In genomic region chr1:3874736-3875135, GRCh38 we compare ENCODE assay signal across 23 cellular contexts. TPM values are rescaled to one million over a fixed set of nuclear protein-coding genes. Genes with fewer than 3 reads are reported as not detected.
A peak's percentile ranks its signal among the peaks of the same experiment; 100 is the strongest.
DNase-seq lines count a peak whose midpoint lies in the region; ATAC-seq, FAIRE-seq and TF ChIP-seq lines count a peak whose summit lies in the region.
"Had no signal": no experiment of that assay in that cellular context is flagged by ENCODE, and none has a peak within 500 bp of the region (broad histone marks: within the 10 kb centered on the region; RNA-seq: fewer than 3 reads in every experiment).

No MANE protein-coding gene starts in this region.

- DNase-seq in HTR-8/SVneo (ENCODE audit: insufficient read length, low spot score) (no peak), chondrocyte (ENCODE audit: low spot score) (peak; percentile 27), sciatic nerve (ENCODE audit: low spot score) (peak; percentile 9), aorta (peak; percentile 4 to 62), HAP-1 (ENCODE audit: low spot score in 2 of 2) (no peak), DMS153 (lab: John Stamatoyannopoulos, UW) (no peak)
- DNase-seq: AML-193; Caco-2; Calu3; CD4-positive, alpha-beta T cell; CD8-positive, alpha-beta T cell; DMS79 treated with DMSO at 0.1 percent for 48 hours; GF-D8 had no signal

- TF ChIP-seq CTCF in chondrocyte (IDR thresholded peaks at IDR 0.05), result no peak

- FAIRE-seq in HTR-8/SVneo (lab: Jason Lieb, UNC), result peak; percentile 31
- FAIRE-seq: A549, D721Med, G401.6, GM12891, GM19239 had no signal

- H3K4me1 Mint-ChIP-seq in chondrocyte (ENCODE audit: low read depth), result no peaks in the 10 kb centered on the region
- H3K4me1 Mint-ChIP-seq: B cell had no signal

- H3K9me3 Mint-ChIP-seq in chondrocyte (ENCODE audit: low read depth), result peaks cover 10% of the 10 kb centered on the region
- H3K9me3 Mint-ChIP-seq: CD4-positive, alpha-beta T cell; CD8-positive, alpha-beta T cell had no signal

- H3K9me3 ChIP-seq in aorta (ENCODE audit: control insufficient read depth, low read length) (peaks cover 5% of the 10 kb centered on the region), HAP-1 (no peaks in the 10 kb centered on the region)
- H3K9me3 ChIP-seq: Caco-2 had no signal

- no peak overlapping the region for H3K27ac ChIP-seq in aorta (ENCODE audit: low read depth in 1 of 2, low read length in 2 of 2)
- H3K27ac ChIP-seq: 22Rv1; A549; BLaER1 treated with 17β-estradiol and CSF1 and Interleukin-3, amounts not matched to agents 10 nM and 100 nM; C4-2B had no signal

- 93 to 96% methylated on average over 23 of the region's 23 CpGs for WGBS in aorta, 2 donors

- H3K27ac Mint-ChIP-seq in chondrocyte (ENCODE audit: unreplicated experiment), result no peak overlapping the region
- H3K27ac Mint-ChIP-seq: B cell; CD4-positive, alpha-beta T cell; CD8-positive, alpha-beta T cell had no signal

- H3K36me3 ChIP-seq in aorta (ENCODE audit: control insufficient read depth in 1 of 2, insufficient read depth in 2 of 2, low read length in 1 of 2) (peaks cover 0 to 8% of the 10 kb centered on the region in 2 donors), HAP-1 (replicated peaks) (peaks cover 8% of the 10 kb centered on the region; the same call in 1 of the 2 replicates)

- H3K4me3 Mint-ChIP-seq in chondrocyte (ENCODE audit: unreplicated experiment), result no peak overlapping the region
- H3K4me3 Mint-ChIP-seq: B cell; CD4-positive, alpha-beta T cell; CD8-positive, alpha-beta T cell had no signal

- H3K27me3 ChIP-seq in aorta (ENCODE audit: control insufficient read depth in 1 of 2, insufficient read depth in 2 of 2, low read length in 1 of 2) (no peaks in the 10 kb centered on the region), HAP-1 (ENCODE audit: low read depth) (no peaks in the 10 kb centered on the region)
- H3K27me3 ChIP-seq: BLaER1 treated with 17β-estradiol and CSF1 and Interleukin-3, amounts not matched to agents 10 nM and 100 nM had no signal

- no peak for ATAC-seq in sciatic nerve
- no peak for ATAC-seq in aorta (ENCODE audit: low FRiP score)
- no peak for ATAC-seq in HG03469 (IDR thresholded peaks at IDR 0.05; ENCODE audit: unreplicated experiment)
- ATAC-seq: A549; CD8-positive, alpha-beta T cell had no signal

- peaks cover 28% of the 10 kb centered on the region for H3K36me3 Mint-ChIP-seq in chondrocyte (ENCODE audit: low read depth)

- H3K4me3 ChIP-seq in aorta (ENCODE audit: low read length in 2 of 2), result no peak overlapping the region
- no peak overlapping the region for H3K4me3 ChIP-seq in HAP-1
- H3K4me3 ChIP-seq: A549; BLaER1 treated with 17β-estradiol and CSF1 and Interleukin-3, amounts not matched to agents 10 nM and 100 nM had no signal

- in situ Hi-C loops in HAP-1 (cut with MboI; ENCODE audit: low sequenced_read_pairs), result no loop called here

- intact Hi-C loops in sciatic nerve (cut with DNase I), result no loop called here
- intact Hi-C loops in aorta (cut with DNase I), result no loop called here

- no peaks in the 10 kb centered on the region for H3K27me3 Mint-ChIP-seq in chondrocyte (ENCODE audit: low read depth)
- H3K27me3 Mint-ChIP-seq: B cell; CD4-positive, alpha-beta T cell had no signal

- H3K4me1 ChIP-seq in aorta (ENCODE audit: control insufficient read depth in 1 of 2, insufficient read depth in 2 of 2, low read length in 2 of 2) (no peaks in the 10 kb centered on the region), HAP-1 (no peaks in the 10 kb centered on the region)
- H3K4me1 ChIP-seq: A549, Caco-2 had no signal

RNA-seq across cellular contexts. Expression of gene DFFB, which starts 17.5 kb away (rescaled TPM):
- total RNA-seq in chondrocyte (5.8 to 8.2 TPM (median 7.3 TPM) in 3 replicates), sciatic nerve (9.3 TPM), aorta (10 to 100 TPM in 1 of 2 donors, 1 to 10 TPM in 1; 5.7 to 10.2 TPM)
- 1 to 10 TPM; 4.3 to 8.1 TPM for polyA plus RNA-seq in aorta

RNA-seq across cellular contexts. Expression of gene CEP104, which starts 17.7 kb away (rescaled TPM):
- 37.4 to 40.6 TPM (median 37.6 TPM) in 3 replicates for total RNA-seq in chondrocyte
- 53.9 TPM for total RNA-seq in sciatic nerve
- 10 to 100 TPM; 47.8 to 53.6 TPM for total RNA-seq in aorta
- 1 to 10 TPM; 8.1 to 8.5 TPM for polyA plus RNA-seq in aorta

RNA-seq across cellular contexts. Expression of gene C1orf174, which starts 25.3 kb away (rescaled TPM):
- 25.0 to 25.7 TPM (median 25.3 TPM) in 3 replicates for total RNA-seq in chondrocyte
- total RNA-seq in sciatic nerve, result 18.6 TPM
- 10 to 100 TPM; 16.7 to 19.8 TPM for total RNA-seq in aorta
- polyA plus RNA-seq in aorta, result 10 to 100 TPM; 12.6 to 15.6 TPM

Comparison
In these comparisons a context has a peak if more than half of its experiments do, and no peak if none do; other contexts are left out.
1. DNase-seq: peak in chondrocyte (single experiment), sciatic nerve (single experiment) and aorta (2 of 2); none in HTR-8/SVneo (single experiment), HAP-1 (0 of 2) and DMS153 (single experiment).